Comparison of ENCODE assay signal across 10 cellular contexts in the genomic region with DNA sequence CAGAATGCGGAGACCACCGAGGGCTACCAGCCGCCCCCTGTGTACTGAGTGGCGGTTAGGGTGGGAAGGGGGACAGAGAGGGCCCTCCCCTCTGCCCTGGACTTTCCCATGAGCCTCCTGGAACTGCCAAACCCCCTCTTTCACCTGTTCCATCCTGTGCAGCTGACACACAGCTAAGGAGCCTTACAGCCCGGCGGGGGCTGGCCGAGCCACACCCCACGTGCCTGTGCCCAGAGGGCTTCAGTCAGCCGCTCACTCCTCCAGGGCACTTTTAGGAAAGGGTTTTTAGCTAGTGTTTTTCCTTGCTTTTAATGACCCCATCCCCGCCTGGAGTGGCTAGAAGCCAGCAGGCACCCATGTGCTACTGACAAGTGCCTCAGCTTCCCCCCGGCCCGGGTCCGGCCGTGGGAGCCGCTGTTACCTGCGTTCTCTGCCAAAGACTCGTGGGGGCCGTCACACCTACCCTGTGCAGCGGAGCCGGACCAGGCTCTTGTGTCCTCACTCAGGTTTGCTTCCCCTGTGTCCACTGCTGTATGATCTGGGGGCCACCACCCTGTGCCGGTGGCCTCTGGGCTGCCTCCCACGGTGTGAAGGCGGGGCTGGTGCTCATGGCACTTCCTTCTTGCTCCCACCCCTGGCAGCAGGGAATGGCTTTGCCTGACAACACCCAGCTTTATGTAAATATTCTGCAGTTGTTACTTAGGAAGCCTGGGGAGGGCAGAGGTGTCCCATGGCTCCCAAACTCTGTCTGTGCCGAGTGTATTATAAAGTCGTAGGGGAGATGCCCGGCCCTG. TPM values are rescaled to one million over a fixed set of nuclear protein-coding genes. Genes with fewer than 3 reads are reported as not detected.
DNase-seq lines count a peak whose midpoint lies in the region; ATAC-seq, FAIRE-seq and TF ChIP-seq lines count a peak whose summit lies in the region.
"Not testable (repeated sequence)": the region's sequence is repeated elsewhere in the genome, so short reads cannot be mapped to it uniquely, and the experiment has no call there.
"Had no signal": no experiment of that assay in that cellular context is flagged by ENCODE, and none has a peak within 500 bp of the region (broad histone marks: within the 10 kb centered on the region; RNA-seq: fewer than 3 reads in every experiment).

No MANE protein-coding gene starts in this region.

- not testable (repeated sequence) for TF ChIP-seq EP300 in esophagus muscularis mucosa (IDR thresholded peaks at IDR 0.05); stomach (IDR thresholded peaks at IDR 0.05)

- not testable (repeated sequence) for H3K27ac ChIP-seq in esophagus muscularis mucosa (replicated peaks in 1 of 4); stomach

- 77% methylated on average over 21 of the region's 26 CpGs for WGBS in esophagus muscularis mucosa
- WGBS in stomach, 5 donors, result 35 to 54% (median 50%) methylated on average over 22 to 26 of the region's 26 CpGs

- not testable (repeated sequence) for H3K4me3 ChIP-seq in esophagus muscularis mucosa; mucosa of stomach (ENCODE audit: low read length)
- peak overlapping the region in 3 of 4 donors; percentile 20 to 42 (median 25) for H3K4me3 ChIP-seq in stomach

- TF ChIP-seq CTCF in WTC11 (IDR thresholded peaks at IDR 0.05); esophagus muscularis mucosa (IDR thresholded peaks at IDR 0.05); stomach (IDR thresholded peaks at IDR 0.05): not testable (repeated sequence)

- peak overlapping the region; percentile 51 for H3K9ac ChIP-seq in mucosa of stomach (ENCODE audit: low read length)

- not testable (repeated sequence) for H3K27me3 Mint-ChIP-seq in WTC11 (ENCODE audit: low read depth)

- not testable (repeated sequence) for H3K4me3 Mint-ChIP-seq in WTC11

- TF ChIP-seq POLR2A in esophagus muscularis mucosa (IDR thresholded peaks at IDR 0.05; ENCODE audit: low read depth); stomach (IDR thresholded peaks at IDR 0.05): not testable (repeated sequence)

- intact Hi-C loops in esophagus muscularis mucosa (cut with DNase I); stomach (cut with DNase I; ENCODE audit: low total_unique reads): not testable (repeated sequence)

- POLR2A ChIA-PET in WTC11 (lab: Charles Lee), result not testable (repeated sequence)

- FAIRE-seq in GM18507 (lab: Jason Lieb, UNC), result peak; percentile 61

- not testable (repeated sequence) for H3K36me3 ChIP-seq in esophagus muscularis mucosa; mucosa of stomach (ENCODE audit: control insufficient read depth, insufficient read depth, low read length); stomach

- peak; percentile 86 for ATAC-seq in WTC11

- H3K9me3 ChIP-seq in esophagus muscularis mucosa; mucosa of stomach (ENCODE audit: control insufficient read depth, low read length); stomach: not testable (repeated sequence)

- H3K27ac Mint-ChIP-seq in WTC11, result not testable (repeated sequence)

- H3K4me1 Mint-ChIP-seq in WTC11, result peaks cover 13% of the 10 kb centered on the region

- H3K9me3 Mint-ChIP-seq in WTC11, result not testable (repeated sequence)

- CTCF ChIA-PET in WTC11 (lab: Charles Lee), result interaction anchor here (1.0 kb wide), 1 partner anchor 61 kb away, joined by 3 read pairs; no protein-coding TSS in a partner anchor

- not testable (repeated sequence) for H3K36me3 Mint-ChIP-seq in WTC11

- H3K27me3 ChIP-seq in esophagus muscularis mucosa (peaks cover 0 to 13% (median 0%) of the 10 kb centered on the region in 4 donors), stomach (peaks cover 0 to 11% (median 0%) of the 10 kb centered on the region in 3 donors)
- not testable (repeated sequence) for H3K27me3 ChIP-seq in mucosa of stomach (ENCODE audit: control insufficient read depth, insufficient read depth, low read length)

- H3K4me1 ChIP-seq in esophagus muscularis mucosa (peaks cover 0 to 11% (median 7%) of the 10 kb centered on the region in 4 donors), stomach (peaks cover 5 to 13% (median 8%) of the 10 kb centered on the region in 4 donors)
- H3K4me1 ChIP-seq in mucosa of stomach (ENCODE audit: control insufficient read depth, insufficient read depth, low read length), result not testable (repeated sequence)

- DNase-seq in GM18507 (ENCODE audit: extremely low spot score, insufficient read length, low read depth); stomach: not testable (repeated sequence)
- DNase-seq in NCI-H345 (lab: John Stamatoyannopoulos, UW), result peak; percentile 6
- peak; percentile 28 for DNase-seq in WTC11 (ENCODE audit: low spot score)
- DNase-seq in esophagus muscularis mucosa (ENCODE audit: extremely low spot score), result peak; percentile 80
- DNase-seq in kidney tubule cell (ENCODE audit: low spot score), result peak; percentile 51

RNA-seq across cellular contexts. Expression of a gene that starts 37.3 kb away (rescaled TPM):
- 0.11 to 0.33 TPM in 2 of 3 replicates, not detected in the other for total RNA-seq in WTC11 (2021)
- not detected for total RNA-seq in esophagus muscularis mucosa
- not detected for total RNA-seq in stomach
- polyA plus RNA-seq in stomach, result not detected
- total RNA-seq: H4, K562 had no signal
- polyA plus RNA-seq: CD8-positive, alpha-beta memory T cell; K562 had no signal
